ENCODE assay signal across 16 cellular contexts in the genomic region with DNA sequence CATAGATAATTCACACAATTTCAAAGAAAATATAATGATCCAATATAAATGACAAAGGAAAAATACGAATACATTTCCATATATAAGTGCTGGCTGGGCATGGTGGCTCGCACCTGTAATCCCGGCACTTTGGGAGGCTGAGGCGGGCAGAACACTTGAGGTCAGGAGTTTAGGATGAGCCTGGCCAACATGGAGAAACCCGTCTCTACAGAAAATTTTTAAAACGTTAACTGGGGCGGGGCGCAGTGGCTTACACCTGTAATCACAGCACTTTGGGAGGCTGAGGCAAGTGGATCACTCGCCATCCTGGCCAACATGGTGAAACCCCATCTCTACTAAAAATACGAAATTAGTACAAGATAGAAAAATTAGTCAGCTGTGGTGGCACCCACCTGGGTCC. TPM values are rescaled to one million over a fixed set of nuclear protein-coding genes. Genes with fewer than 3 reads are reported as not detected.
DNase-seq lines count a peak whose midpoint lies in the region; ATAC-seq and TF ChIP-seq lines count a peak whose summit lies in the region.
"Had no signal": no experiment of that assay in that cellular context is flagged by ENCODE, and none has a peak within 500 bp of the region (broad histone marks: within the 10 kb centered on the region; RNA-seq: fewer than 3 reads in every experiment).

No MANE protein-coding gene starts in this region.

- H3K27ac ChIP-seq in C4-2B (peak overlapping the region; percentile 40; the same call in 1 of the 2 replicates), DOHH2 (ENCODE audit: low read depth, low read length) (peak overlapping the region; percentile 90), GM23248 (no peak overlapping the region)
- peak overlapping the region; percentile 54 for H3K27ac ChIP-seq in naive thymus-derived CD4-positive, alpha-beta T cell (ENCODE audit: low read depth, low read length)
- H3K27ac ChIP-seq: parathyroid adenoma, testis had no signal

- intact Hi-C loops in activated B cell treated with CpG ODN at 0.5 μM for 24 hours (cut with micrococcal nuclease) = no loop called here
- intact Hi-C loops in naive thymus-derived CD4-positive, alpha-beta T cell (cut with micrococcal nuclease) = no loop called here

- H3K4me1 ChIP-seq in DOHH2 (ENCODE audit: control insufficient read depth, low read length) (peaks cover 100% of the 10 kb centered on the region), GM23248 (ENCODE audit: insufficient read depth) (no peaks in the 10 kb centered on the region)
- H3K4me1 ChIP-seq in naive thymus-derived CD4-positive, alpha-beta T cell (ENCODE audit: control insufficient read depth in 2 of 2, insufficient read depth in 2 of 2, low read length in 2 of 2) = peaks cover 70 to 74% of the 10 kb centered on the region in 2 donors

- H3K4me2 ChIP-seq in DOHH2 (ENCODE audit: low read length) (peak overlapping the region; percentile 81), GM23248 (ENCODE audit: unreplicated experiment) (no peak overlapping the region)

- TF ChIP-seq CTCF in C4-2B (conservative IDR thresholded peaks at IDR 0.05) (no peak), DOHH2 (IDR thresholded peaks at IDR 0.05; ENCODE audit: low read depth, low read length, poor library complexity, severe bottlenecking) (no peak), activated B cell treated with CpG ODN at 0.5 μM for 24 hours (IDR thresholded peaks at IDR 0.05) (no peak)

- POLR2A ChIA-PET in activated B cell treated with CpG ODN at 0.5 μM for 24 hours (lab: Charles Lee) = interaction anchor here (0.7 kb wide), 1 partner anchor 343 kb away, joined by 4 read pairs; no protein-coding TSS in a partner anchor
- POLR2A ChIA-PET in naive thymus-derived CD4-positive, alpha-beta T cell (lab: Charles Lee) = interaction anchor here (0.6 to 1.1 kb wide), 5 partner anchors 10 to 20 kb away, joined by 3 to 6 read pairs (median 4); no protein-coding TSS in a partner anchor

- H3F3A ChIP-seq in DOHH2 (ENCODE audit: control insufficient read depth, insufficient read depth) (peaks cover 43% of the 10 kb centered on the region), GM23248 (ENCODE audit: insufficient read depth) (peaks cover 10% of the 10 kb centered on the region; the same call in 1 of the 2 replicates)

- WGBS in GM23248 (ENCODE audit: low coverage in 1 of 2, low lambda C conversion rate in 2 of 2, missing lambda C conversion rate in 2 of 2), 2 experiments = 97 to 99% methylated on average over 10 of the region's 10 CpGs

- H3K4me3 ChIP-seq in DOHH2 (ENCODE audit: low read length) = peak overlapping the region; percentile 59
- no peak overlapping the region for H3K4me3 ChIP-seq in naive thymus-derived CD4-positive, alpha-beta T cell (ENCODE audit: low read length)
- no peak overlapping the region for H3K4me3 ChIP-seq in GM23248
- H3K4me3 ChIP-seq: testis had no signal

- peaks cover 10% of the 10 kb centered on the region for H3K36me3 Mint-ChIP-seq in activated B cell treated with CpG ODN at 0.5 μM for 24 hours (ENCODE audit: low read depth)
- H3K36me3 Mint-ChIP-seq in naive thymus-derived CD4-positive, alpha-beta T cell = peaks cover 0 to 43% (median 6%) of the 10 kb centered on the region in 5 donors

- no peak overlapping the region for H2AFZ ChIP-seq in GM23248
- H2AFZ ChIP-seq: parathyroid adenoma had no signal

- no peaks in the 10 kb centered on the region for H3K9me3 Mint-ChIP-seq in activated B cell treated with CpG ODN at 0.5 μM for 24 hours
- H3K9me3 Mint-ChIP-seq in naive thymus-derived CD4-positive, alpha-beta T cell = no peaks in the 10 kb centered on the region
- H3K9me3 Mint-ChIP-seq: brain had no signal

- ATAC-seq in activated B cell treated with CpG ODN at 0.5 μM for 24 hours (ENCODE audit: low read depth) (no peak), SK-N-SH treated with all-trans-retinoic acid at 6 μM for 48 hours (no peak), HG03469 (IDR thresholded peaks at IDR 0.05; ENCODE audit: unreplicated experiment) (no peak)
- no peak for ATAC-seq in naive thymus-derived CD4-positive, alpha-beta T cell
- ATAC-seq: HCT116 had no signal

- DNase-seq in activated B cell treated with CpG ODN at 0.5 μM for 24 hours (no peak), GF-D8 (lab: John Stamatoyannopoulos, UW) (no peak), GM23248 (no peak)
- DNase-seq in naive thymus-derived CD4-positive, alpha-beta T cell = no peak
- DNase-seq: dermis blood vessel endothelial cell; NCI-H1105; NCI-H82; stimulated activated CD4-positive, alpha-beta T cell treated with anti-CD3 and anti-CD28 coated beads, Interleukin-2, amount 100 ng/mL, for 48 hours; testis had no signal

- CTCF ChIA-PET in activated B cell treated with CpG ODN at 0.5 μM for 24 hours (lab: Charles Lee) = interaction anchor here (1.5 kb wide), 1 partner anchor 21 kb away, joined by 7 read pairs; no protein-coding TSS in a partner anchor
- CTCF ChIA-PET in naive thymus-derived CD4-positive, alpha-beta T cell (lab: Charles Lee) = interaction anchor here (0.7 to 1.0 kb wide), 2 partner anchors 20 to 88 kb away, joined by 4 to 5 read pairs; a partner anchor contains a TSS

- H3K79me2 ChIP-seq in DOHH2 (ENCODE audit: control insufficient read depth, low read length) (no peaks in the 10 kb centered on the region), GM23248 (ENCODE audit: insufficient read depth) (no peaks in the 10 kb centered on the region)
- H3K79me2 ChIP-seq: parathyroid adenoma had no signal

- peaks cover 96% of the 10 kb centered on the region for H3K4me1 Mint-ChIP-seq in activated B cell treated with CpG ODN at 0.5 μM for 24 hours
- H3K4me1 Mint-ChIP-seq in naive thymus-derived CD4-positive, alpha-beta T cell = peaks cover 61 to 95% (median 80%) of the 10 kb centered on the region in 7 donors

- H3K9me2 ChIP-seq in DOHH2 (replicated peaks; ENCODE audit: control insufficient read depth, low read length) (no peaks in the 10 kb centered on the region), GM23248 (ENCODE audit: insufficient read depth) (no peaks in the 10 kb centered on the region)

- H4K20me1 ChIP-seq in DOHH2 (ENCODE audit: control insufficient read depth, insufficient read depth, low read depth, low read length) = no peaks in the 10 kb centered on the region
- H4K20me1 ChIP-seq in GM23248 (ENCODE audit: insufficient read depth) = no peaks in the 10 kb centered on the region

- H3K9ac ChIP-seq in GM23248 = no peak overlapping the region
- H3K9ac ChIP-seq: parathyroid adenoma had no signal

- no peaks in the 10 kb centered on the region for H3K27me3 Mint-ChIP-seq in activated B cell treated with CpG ODN at 0.5 μM for 24 hours
- H3K27me3 Mint-ChIP-seq in naive thymus-derived CD4-positive, alpha-beta T cell = no peaks in the 10 kb centered on the region
- H3K27me3 Mint-ChIP-seq: brain had no signal

- H3K36me3 ChIP-seq in DOHH2 (ENCODE audit: control insufficient read depth, low read length) (peaks cover 3% of the 10 kb centered on the region), GM23248 (ENCODE audit: low read depth) (peaks cover 10% of the 10 kb centered on the region)
- H3K36me3 ChIP-seq in naive thymus-derived CD4-positive, alpha-beta T cell (ENCODE audit: control insufficient read depth in 2 of 3, insufficient read depth in 3 of 3, low read length in 3 of 3) = no peaks in the 10 kb centered on the region

- peak overlapping the region; percentile 64 for H3K4me3 Mint-ChIP-seq in activated B cell treated with CpG ODN at 0.5 μM for 24 hours
- H3K4me3 Mint-ChIP-seq in naive thymus-derived CD4-positive, alpha-beta T cell = peak overlapping the region in 8 of 10 donors; percentile 63 to 82 (median 80)
- H3K4me3 Mint-ChIP-seq: brain had no signal

- peak overlapping the region; percentile 81 for H3K27ac Mint-ChIP-seq in activated B cell treated with CpG ODN at 0.5 μM for 24 hours
- peak overlapping the region; percentile 29 to 100 (median 91) for H3K27ac Mint-ChIP-seq in naive thymus-derived CD4-positive, alpha-beta T cell

- H3K27me3 ChIP-seq in DOHH2 (ENCODE audit: control insufficient read depth, low read length) = no peaks in the 10 kb centered on the region
- H3K27me3 ChIP-seq in naive thymus-derived CD4-positive, alpha-beta T cell (ENCODE audit: control insufficient read depth in 2 of 2, insufficient read depth in 2 of 2, low read length in 2 of 2) = no peaks in the 10 kb centered on the region
- no peaks in the 10 kb centered on the region for H3K27me3 ChIP-seq in GM23248 (replicated peaks; ENCODE audit: insufficient read depth)
- H3K27me3 ChIP-seq: testis had no signal

- no peaks in the 10 kb centered on the region for H3K9me3 ChIP-seq in DOHH2 (ENCODE audit: control insufficient read depth, insufficient read depth, low read length)
- H3K9me3 ChIP-seq in naive thymus-derived CD4-positive, alpha-beta T cell (ENCODE audit: control insufficient read depth in 2 of 3, low read length in 3 of 3) = no peaks in the 10 kb centered on the region
- no peaks in the 10 kb centered on the region for H3K9me3 ChIP-seq in GM23248 (ENCODE audit: low read depth)
- H3K9me3 ChIP-seq: testis had no signal

- in situ Hi-C loops in GM23248 (cut with MboI) = no loop called here

TF ChIP-seq in SK-N-SH treated with all-trans-retinoic acid at 6 μM for 48 hours, 23 proteins besides CTCF, POLR2A, EP300 and RAD21 (continues in another document):
- TF ChIP-seq ZNF8 (CRISPR knock-in tag; IDR thresholded peaks at IDR 0.05) = no peak
- no peak for TF ChIP-seq ZC3H10 (CRISPR knock-in tag; IDR thresholded peaks at IDR 0.05)
- no peak for TF ChIP-seq ESRRG (CRISPR knock-in tag; IDR thresholded peaks at IDR 0.05)
- no peak for TF ChIP-seq ZNF565 (CRISPR knock-in tag; conservative IDR thresholded peaks at IDR 0.05; ENCODE audit: low read depth)
- TF ChIP-seq BACH2 (CRISPR knock-in tag; IDR thresholded peaks at IDR 0.05; ENCODE audit: borderline replicate concordance) = no peak

RNA-seq across cellular contexts. Expression of a gene that starts 14.9 kb away (rescaled TPM):
- total RNA-seq in activated B cell treated with CpG ODN at 0.5 μM for 24 hours = 20.1 and 22.7 TPM in 2 replicates
- total RNA-seq in naive thymus-derived CD4-positive, alpha-beta T cell = 10 to 100 TPM; 27.0 to 53.1 (median 33.7) TPM
- polyA plus RNA-seq in naive thymus-derived CD4-positive, alpha-beta T cell = 10 to 100 TPM; 34.2 to 51.4 TPM
- total RNA-seq in GM23248 (2014; rRNA removed; shearing (Covaris generic)) = 3.0 and 6.6 TPM in 2 replicates
- 2.9 and 3.2 TPM in 2 replicates for polyA plus RNA-seq in GM23248 (2016; fragmentation: Nextera tagmentation; extraction: Ambion mirVana)
